In genomic region chr2:113182471-113183260, GRCh38 we compare ENCODE assay signal across 21 cellular contexts. TPM values are rescaled to one million over a fixed set of nuclear protein-coding genes. Genes with fewer than 3 reads are reported as not detected.
DNase-seq lines count a peak whose midpoint lies in the region; ATAC-seq and TF ChIP-seq lines count a peak whose summit lies in the region.
"Had no signal": no experiment of that assay in that cellular context is flagged by ENCODE, and none has a peak within 500 bp of the region (broad histone marks: within the 10 kb centered on the region; RNA-seq: fewer than 3 reads in every experiment).

No MANE protein-coding gene starts in this region.

- intact Hi-C loops in activated CD4-positive, alpha-beta T cell treated with anti-CD3 and anti-CD28 coated beads for 36 hours (cut with DNase I, micrococcal nuclease), result no loop called here

- no peak for ATAC-seq in activated CD4-positive, alpha-beta T cell treated with anti-CD3 and anti-CD28 coated beads for 36 hours
- no peak for ATAC-seq in activated CD8-positive, alpha-beta T cell treated with anti-CD3 and anti-CD28 coated beads, Interleukin-2, amount 10 ng/mL, durations not matched to agents 7 days and 5 days
- ATAC-seq in natural killer cell treated with Interleukin-12 subunit alpha and Interleukin-12 subunit beta and Interleukin-15 and Interleukin-18, amount 100 ng/mL, for 72 hours, result no peak
- no peak for ATAC-seq in GM19452 (IDR thresholded peaks at IDR 0.05; ENCODE audit: unreplicated experiment)

- DNase-seq in activated CD4-positive, alpha-beta T cell treated with anti-CD3 and anti-CD28 coated beads for 36 hours, result no peak
- no peak for DNase-seq in activated CD4-positive, alpha-beta T cell treated with anti-CD3 and anti-CD28 coated beads, Interleukin-2, amount 10 ng/mL, durations not matched to agents 7 days and 5 days
- DNase-seq in activated CD8-positive, alpha-beta T cell treated with anti-CD3 and anti-CD28 coated beads, Interleukin-2, amount 10 ng/mL, durations not matched to agents 7 days and 5 days, result no peak
- no peak for DNase-seq in natural killer cell treated with Interleukin-12 subunit alpha and Interleukin-12 subunit beta and Interleukin-15 and Interleukin-18, amount 100 ng/mL, for 72 hours (ENCODE audit: low spot score)
- DNase-seq in NCI-H2171 (lab: John Stamatoyannopoulos, UW) (no peak), nephron progenitor cell (no peak)
- DNase-seq: activated CD4-positive, alpha-beta T cell treated with anti-CD3 and anti-CD28 coated beads, Interleukin-2, amount 50 U/mL, for 4 hours; anterior cingulate cortex; BE2C; DMS53; NCI-H510A; NK-92 treated with Interleukin-12 subunit alpha and Interleukin-12 subunit beta, amount 100 ng/mL, for 24 hours; nucleus accumbens had no signal

- no peak overlapping the region for H3K9ac ChIP-seq in BLaER1 treated with 17β-estradiol and CSF1 and Interleukin-3, amounts not matched to agents 10 nM and 100 nM

- H3K27me3 Mint-ChIP-seq in activated CD4-positive, alpha-beta T cell treated with anti-CD3 and anti-CD28 coated beads for 36 hours, result no peaks in the 10 kb centered on the region
- no peaks in the 10 kb centered on the region for H3K27me3 Mint-ChIP-seq in activated CD4-positive, alpha-beta T cell treated with anti-CD3 and anti-CD28 coated beads, Interleukin-2, amount 10 ng/mL, durations not matched to agents 7 days and 5 days
- H3K27me3 Mint-ChIP-seq in activated CD8-positive, alpha-beta T cell treated with anti-CD3 and anti-CD28 coated beads, Interleukin-2, amount 10 ng/mL, durations not matched to agents 7 days and 5 days (ENCODE audit: low read depth), result no peaks in the 10 kb centered on the region
- H3K27me3 Mint-ChIP-seq in natural killer cell treated with Interleukin-12 subunit alpha and Interleukin-12 subunit beta and Interleukin-15 and Interleukin-18, amount 100 ng/mL, for 72 hours, result no peaks in the 10 kb centered on the region
- peaks cover 24% of the 10 kb centered on the region for H3K27me3 Mint-ChIP-seq in nephron progenitor cell (ENCODE audit: low read depth, poor library complexity)
- H3K27me3 Mint-ChIP-seq: type B pancreatic cell had no signal

- H3K9me3 Mint-ChIP-seq in activated CD4-positive, alpha-beta T cell treated with anti-CD3 and anti-CD28 coated beads for 36 hours (ENCODE audit: low read depth), result no peaks in the 10 kb centered on the region
- no peaks in the 10 kb centered on the region for H3K9me3 Mint-ChIP-seq in activated CD4-positive, alpha-beta T cell treated with anti-CD3 and anti-CD28 coated beads, Interleukin-2, amount 10 ng/mL, durations not matched to agents 7 days and 5 days
- no peaks in the 10 kb centered on the region for H3K9me3 Mint-ChIP-seq in activated CD8-positive, alpha-beta T cell treated with anti-CD3 and anti-CD28 coated beads, Interleukin-2, amount 10 ng/mL, durations not matched to agents 7 days and 5 days (ENCODE audit: insufficient read depth)
- H3K9me3 Mint-ChIP-seq in natural killer cell treated with Interleukin-12 subunit alpha and Interleukin-12 subunit beta and Interleukin-15 and Interleukin-18, amount 100 ng/mL, for 72 hours, result no peaks in the 10 kb centered on the region
- no peaks in the 10 kb centered on the region for H3K9me3 Mint-ChIP-seq in nephron progenitor cell
- H3K9me3 Mint-ChIP-seq: activated T-helper 2 cell treated with anti-CD3 and anti-CD28 coated beads, Interferon-gamma antibody, Interleukin-2, Interleukin-4, amounts not matched to agents 10 μg/mL and 5 μg/mL and 100 μg/mL, durations not matched to agents 14 hours and 24 hours and 36 hours; type B pancreatic cell had no signal

- no peak overlapping the region for H3K4me3 ChIP-seq in BLaER1 treated with 17β-estradiol and CSF1 and Interleukin-3, amounts not matched to agents 10 nM and 100 nM

- no peaks in the 10 kb centered on the region for H3K27me3 ChIP-seq in BLaER1 treated with 17β-estradiol and CSF1 and Interleukin-3, amounts not matched to agents 10 nM and 100 nM
- H3K27me3 ChIP-seq: BE2C had no signal

- peaks cover 80% of the 10 kb centered on the region for H3K36me3 Mint-ChIP-seq in activated CD4-positive, alpha-beta T cell treated with anti-CD3 and anti-CD28 coated beads for 36 hours (ENCODE audit: low read depth)
- H3K36me3 Mint-ChIP-seq in activated CD4-positive, alpha-beta T cell treated with anti-CD3 and anti-CD28 coated beads, Interleukin-2, amount 10 ng/mL, durations not matched to agents 7 days and 5 days (ENCODE audit: low read depth), result peaks cover 81% of the 10 kb centered on the region
- peaks cover 87% of the 10 kb centered on the region for H3K36me3 Mint-ChIP-seq in activated CD8-positive, alpha-beta T cell treated with anti-CD3 and anti-CD28 coated beads, Interleukin-2, amount 10 ng/mL, durations not matched to agents 7 days and 5 days (ENCODE audit: low read depth)
- peaks cover 17% of the 10 kb centered on the region for H3K36me3 Mint-ChIP-seq in natural killer cell treated with Interleukin-12 subunit alpha and Interleukin-12 subunit beta and Interleukin-15 and Interleukin-18, amount 100 ng/mL, for 72 hours
- no peaks in the 10 kb centered on the region for H3K36me3 Mint-ChIP-seq in nephron progenitor cell (ENCODE audit: low read depth)
- H3K36me3 Mint-ChIP-seq: type B pancreatic cell had no signal

- no peak for TF ChIP-seq CTCF in nephron progenitor cell (IDR thresholded peaks at IDR 0.05)

- no peak overlapping the region for H3K4me3 Mint-ChIP-seq in activated CD4-positive, alpha-beta T cell treated with anti-CD3 and anti-CD28 coated beads for 36 hours
- no peak overlapping the region for H3K4me3 Mint-ChIP-seq in activated CD4-positive, alpha-beta T cell treated with anti-CD3 and anti-CD28 coated beads, Interleukin-2, amount 10 ng/mL, durations not matched to agents 7 days and 5 days
- peak overlapping the region; percentile 15 for H3K4me3 Mint-ChIP-seq in activated CD8-positive, alpha-beta T cell treated with anti-CD3 and anti-CD28 coated beads, Interleukin-2, amount 10 ng/mL, durations not matched to agents 7 days and 5 days
- H3K4me3 Mint-ChIP-seq in natural killer cell treated with Interleukin-12 subunit alpha and Interleukin-12 subunit beta and Interleukin-15 and Interleukin-18, amount 100 ng/mL, for 72 hours, result no peak overlapping the region
- H3K4me3 Mint-ChIP-seq in nephron progenitor cell, result no peak overlapping the region
- H3K4me3 Mint-ChIP-seq: type B pancreatic cell had no signal

- POLR2A ChIA-PET in activated CD4-positive, alpha-beta T cell treated with anti-CD3 and anti-CD28 coated beads for 36 hours (lab: Charles Lee), result no interaction called here
- POLR2A ChIA-PET in activated CD4-positive, alpha-beta T cell treated with anti-CD3 and anti-CD28 coated beads, Interleukin-2, amount 10 ng/mL, durations not matched to agents 7 days and 5 days (lab: Charles Lee), result interaction anchor here (0.8 kb wide), 1 partner anchor 66 kb away, joined by 3 read pairs; no protein-coding TSS in a partner anchor
- POLR2A ChIA-PET in activated CD8-positive, alpha-beta T cell treated with anti-CD3 and anti-CD28 coated beads, Interleukin-2, amount 10 ng/mL, durations not matched to agents 7 days and 5 days (lab: Charles Lee), result interaction anchor here (0.6 to 2.1 kb wide), 6 partner anchors 8 to 50 kb away, joined by 3 to 8 read pairs (median 3); no protein-coding TSS in a partner anchor

- H3K4me1 ChIP-seq in BLaER1 treated with 17β-estradiol and CSF1 and Interleukin-3, amounts not matched to agents 10 nM and 100 nM, result peaks cover 42 to 87% (median 53%) of the 10 kb centered on the region in 10 experiments
- H3K4me1 ChIP-seq: BE2C had no signal

- H3K36me3 ChIP-seq in BLaER1 treated with 17β-estradiol and CSF1 and Interleukin-3, amounts not matched to agents 10 nM and 100 nM, result peaks cover 18 to 85% (median 47%) of the 10 kb centered on the region in 11 experiments; a peak in 16 of 22 replicates
- H3K36me3 ChIP-seq: BE2C had no signal

- H3K4me1 Mint-ChIP-seq in activated CD4-positive, alpha-beta T cell treated with anti-CD3 and anti-CD28 coated beads for 36 hours, result peaks cover 89% of the 10 kb centered on the region
- H3K4me1 Mint-ChIP-seq in activated CD4-positive, alpha-beta T cell treated with anti-CD3 and anti-CD28 coated beads, Interleukin-2, amount 10 ng/mL, durations not matched to agents 7 days and 5 days, result peaks cover 86% of the 10 kb centered on the region
- peaks cover 90% of the 10 kb centered on the region for H3K4me1 Mint-ChIP-seq in activated CD8-positive, alpha-beta T cell treated with anti-CD3 and anti-CD28 coated beads, Interleukin-2, amount 10 ng/mL, durations not matched to agents 7 days and 5 days (ENCODE audit: low read depth)
- H3K4me1 Mint-ChIP-seq in natural killer cell treated with Interleukin-12 subunit alpha and Interleukin-12 subunit beta and Interleukin-15 and Interleukin-18, amount 100 ng/mL, for 72 hours (ENCODE audit: low read depth in 2 of 2), result peaks cover 68 to 76% of the 10 kb centered on the region in 2 donors
- peaks cover 37% of the 10 kb centered on the region for H3K4me1 Mint-ChIP-seq in nephron progenitor cell

- H3K27ac ChIP-seq in BLaER1 treated with 17β-estradiol and CSF1 and Interleukin-3, amounts not matched to agents 10 nM and 100 nM, result peak overlapping the region in 6 of 11 experiments; percentile 59 to 78 (median 64); a peak in 8 of 22 replicates
- H3K27ac ChIP-seq: RWPE1 had no signal

- H3K4me2 ChIP-seq in BLaER1 treated with 17β-estradiol and CSF1 and Interleukin-3, amounts not matched to agents 10 nM and 100 nM, result peak overlapping the region in 9 of 11 experiments; percentile 74 to 93 (median 90); a peak in 15 of 22 replicates

- H4K20me1 ChIP-seq in BLaER1 treated with 17β-estradiol and CSF1 and Interleukin-3, amounts not matched to agents 10 nM and 100 nM, result peaks cover 0 to 100% (median 48%) of the 10 kb centered on the region in 11 experiments; a peak in 16 of 22 replicates

- CTCF ChIA-PET in activated CD4-positive, alpha-beta T cell treated with anti-CD3 and anti-CD28 coated beads for 36 hours (lab: Charles Lee), result interaction anchor here (0.8 to 7.7 kb wide), 9 partner anchors 8 to 102 kb away, joined by 3 to 93 read pairs (median 5); partner anchors contain the start of gene PSD4
- CTCF ChIA-PET in activated CD4-positive, alpha-beta T cell treated with anti-CD3 and anti-CD28 coated beads, Interleukin-2, amount 10 ng/mL, durations not matched to agents 7 days and 5 days (lab: Charles Lee), result interaction anchor here (0.6 to 2.2 kb wide), 8 partner anchors 8 to 406 kb away, joined by 3 to 10 read pairs (median 4); no protein-coding TSS in a partner anchor
- CTCF ChIA-PET in activated CD8-positive, alpha-beta T cell treated with anti-CD3 and anti-CD28 coated beads, Interleukin-2, amount 10 ng/mL, durations not matched to agents 7 days and 5 days (lab: Charles Lee), result interaction anchor here (1.5 to 13.5 kb wide), 5 partner anchors 16 to 102 kb away, joined by 4 to 370 read pairs (median 6); no protein-coding TSS in a partner anchor

- peak overlapping the region; percentile 55 for H3K27ac Mint-ChIP-seq in activated CD4-positive, alpha-beta T cell treated with anti-CD3 and anti-CD28 coated beads for 36 hours
- H3K27ac Mint-ChIP-seq in activated CD4-positive, alpha-beta T cell treated with anti-CD3 and anti-CD28 coated beads, Interleukin-2, amount 10 ng/mL, durations not matched to agents 7 days and 5 days, result no peak overlapping the region
- H3K27ac Mint-ChIP-seq in activated CD8-positive, alpha-beta T cell treated with anti-CD3 and anti-CD28 coated beads, Interleukin-2, amount 10 ng/mL, durations not matched to agents 7 days and 5 days, result no peak overlapping the region
- H3K27ac Mint-ChIP-seq in natural killer cell treated with Interleukin-12 subunit alpha and Interleukin-12 subunit beta and Interleukin-15 and Interleukin-18, amount 100 ng/mL, for 72 hours, result peak overlapping the region; percentile 53 to 84
- no peak overlapping the region for H3K27ac Mint-ChIP-seq in nephron progenitor cell

- no peaks in the 10 kb centered on the region for H3K9me3 ChIP-seq in BLaER1 treated with 17β-estradiol and CSF1 and Interleukin-3, amounts not matched to agents 10 nM and 100 nM (replicated peaks in 1 of 11)
- H3K9me3 ChIP-seq: BE2C had no signal

RNA-seq across cellular contexts. Expression of gene PSD4, which starts 8.9 kb away (rescaled TPM):
- 100 to 1,000 TPM; 232 to 274 TPM for total RNA-seq in activated CD4-positive, alpha-beta T cell treated with anti-CD3 and anti-CD28 coated beads for 36 hours
- 100 to 1,000 TPM; 329 to 335 TPM for total RNA-seq in activated CD4-positive, alpha-beta T cell treated with anti-CD3 and anti-CD28 coated beads, Interleukin-2, amount 10 ng/mL, durations not matched to agents 7 days and 5 days
- total RNA-seq in activated CD8-positive, alpha-beta T cell treated with anti-CD3 and anti-CD28 coated beads, Interleukin-2, amount 10 ng/mL, durations not matched to agents 7 days and 5 days, result 100 to 1,000 TPM; 394 to 404 TPM
- total RNA-seq in natural killer cell treated with Interleukin-12 subunit alpha and Interleukin-12 subunit beta and Interleukin-15 and Interleukin-18, amount 100 ng/mL, for 72 hours, result 100 to 1,000 TPM; 299 to 305 TPM

RNA-seq across cellular contexts. Expression of gene IL1RN, which starts 55.3 kb away (rescaled TPM):
- 1 to 10 TPM; 4.6 to 4.8 TPM for total RNA-seq in activated CD4-positive, alpha-beta T cell treated with anti-CD3 and anti-CD28 coated beads for 36 hours
- under 1 TPM; 0.37 to 0.48 TPM for total RNA-seq in activated CD4-positive, alpha-beta T cell treated with anti-CD3 and anti-CD28 coated beads, Interleukin-2, amount 10 ng/mL, durations not matched to agents 7 days and 5 days
- under 1 TPM in 1 of 2 experiments, not detected in 1; 0.31 TPM for total RNA-seq in activated CD8-positive, alpha-beta T cell treated with anti-CD3 and anti-CD28 coated beads, Interleukin-2, amount 10 ng/mL, durations not matched to agents 7 days and 5 days
- 1 to 10 TPM; 3.3 to 3.7 TPM for total RNA-seq in natural killer cell treated with Interleukin-12 subunit alpha and Interleukin-12 subunit beta and Interleukin-15 and Interleukin-18, amount 100 ng/mL, for 72 hours
- total RNA-seq: A172, cerebellum, glomerular endothelial cell had no signal

Comparison
In these comparisons a context has a peak if more than half of its experiments do, and no peak if none do; other contexts are left out.
1. H3K27ac Mint-ChIP-seq: peak in activated CD4-positive, alpha-beta T cell treated with anti-CD3 and anti-CD28 coated beads for 36 hours (single experiment) and natural killer cell treated with Interleukin-12 subunit alpha and Interleukin-12 subunit beta and Interleukin-15 and Interleukin-18, amount 100 ng/mL, for 72 hours (2 of 2); none in activated CD4-positive, alpha-beta T cell treated with anti-CD3 and anti-CD28 coated beads, Interleukin-2, amount 10 ng/mL, durations not matched to agents 7 days and 5 days (single experiment), activated CD8-positive, alpha-beta T cell treated with anti-CD3 and anti-CD28 coated beads, Interleukin-2, amount 10 ng/mL, durations not matched to agents 7 days and 5 days (single experiment) and nephron progenitor cell (single experiment).